27 cellular contexts compared by ENCODE assay signal in genomic region chr2:197096649-197097048, GRCh38.
A peak's percentile ranks its signal among the peaks of the same experiment; 100 is the strongest.
DNase-seq lines count a peak whose midpoint lies in the region; ATAC-seq and TF ChIP-seq lines count a peak whose summit lies in the region.
"Had no signal": no experiment of that assay in that cellular context is flagged by ENCODE, and none has a peak within 500 bp of the region (broad histone marks: within the 10 kb centered on the region; RNA-seq: fewer than 3 reads in every experiment).

No MANE protein-coding gene starts in this region.

- H3K27ac Mint-ChIP-seq in immature natural killer cell = peak overlapping the region in 4 of 6 donors; percentile 11 to 50 (median 20)
- H3K27ac Mint-ChIP-seq: stimulated activated effector memory CD8-positive, alpha-beta T cell treated with anti-CD3 and anti-CD28 coated beads, Interleukin-12 subunit alpha, Interleukin-12 subunit beta, amount 100 ng/mL, for 72 hours had no signal

- peaks cover 14 to 43% (median 39%) of the 10 kb centered on the region in 3 donors for H3K36me3 Mint-ChIP-seq in immature natural killer cell

- peaks cover 0 to 5% (median 4%) of the 10 kb centered on the region in 3 donors for H3K27me3 Mint-ChIP-seq in immature natural killer cell (ENCODE audit: low read depth in 3 of 3)
- H3K27me3 Mint-ChIP-seq: activated CD4-positive, alpha-beta memory T cell treated with anti-CD3 and anti-CD28 coated beads for 36 hours had no signal

- intact Hi-C loops in heart left ventricle (cut with DNase I) (no loop called here), left cardiac atrium (cut with DNase I) (no loop called here), stomach (cut with DNase I; ENCODE audit: low total_unique reads) (no loop called here)

- H3K4me2 ChIP-seq in smooth muscle cell = no peak overlapping the region

- no peak for ATAC-seq in heart left ventricle
- ATAC-seq in left cardiac atrium = no peak
- no peak for ATAC-seq in GM21576 (IDR thresholded peaks at IDR 0.05; ENCODE audit: unreplicated experiment)
- ATAC-seq: Panc1; stimulated activated effector memory CD8-positive, alpha-beta T cell treated with anti-CD3 and anti-CD28 coated beads, Interleukin-12 subunit alpha, Interleukin-12 subunit beta, amount 100 ng/mL, for 72 hours had no signal

- no peak overlapping the region for H3K4me3 Mint-ChIP-seq in immature natural killer cell
- H3K4me3 Mint-ChIP-seq: activated CD4-positive, alpha-beta memory T cell treated with anti-CD3 and anti-CD28 coated beads for 36 hours; stimulated activated effector memory CD8-positive, alpha-beta T cell treated with anti-CD3 and anti-CD28 coated beads, Interleukin-12 subunit alpha, Interleukin-12 subunit beta, amount 100 ng/mL, for 72 hours had no signal

- peak overlapping the region in 8 of 12 donors; percentile 1 to 71 (median 56) for H3K27ac ChIP-seq in heart left ventricle
- peak overlapping the region; percentile 54 for H3K27ac ChIP-seq in SK-N-MC
- H3K27ac ChIP-seq in smooth muscle cell (ENCODE audit: low read depth) = peak overlapping the region; percentile 42
- H3K27ac ChIP-seq in stomach = no peak overlapping the region
- H3K27ac ChIP-seq: body of pancreas, gastrocnemius medialis, right lobe of liver had no signal

- H3K27me3 ChIP-seq in heart left ventricle = no peaks in the 10 kb centered on the region
- no peaks in the 10 kb centered on the region for H3K27me3 ChIP-seq in smooth muscle cell (ENCODE audit: low read depth)
- H3K27me3 ChIP-seq in stomach = no peaks in the 10 kb centered on the region
- H3K27me3 ChIP-seq: body of pancreas, dorsolateral prefrontal cortex, gastrocnemius medialis, right lobe of liver had no signal

- H3K4me3 ChIP-seq in heart left ventricle (no peak overlapping the region), SK-N-MC (no peak overlapping the region), smooth muscle cell (no peak overlapping the region), stomach (no peak overlapping the region)
- H3K4me3 ChIP-seq: body of pancreas, dorsolateral prefrontal cortex, gastrocnemius medialis, right lobe of liver had no signal

- no peak for TF ChIP-seq CTCF in heart left ventricle (IDR thresholded peaks at IDR 0.05)
- TF ChIP-seq CTCF in smooth muscle cell (IDR thresholded peaks at IDR 0.05; ENCODE audit: borderline replicate concordance, insufficient read depth, poor library complexity, severe bottlenecking) = no peak
- no peak for TF ChIP-seq CTCF in stomach (IDR thresholded peaks at IDR 0.05)

- no peaks in the 10 kb centered on the region for H3K9me3 ChIP-seq in heart left ventricle
- no peaks in the 10 kb centered on the region for H3K9me3 ChIP-seq in SK-N-MC (ENCODE audit: low read depth, low read length)
- no peaks in the 10 kb centered on the region for H3K9me3 ChIP-seq in smooth muscle cell (replicated peaks; ENCODE audit: low read depth)
- no peaks in the 10 kb centered on the region for H3K9me3 ChIP-seq in stomach
- H3K9me3 ChIP-seq: body of pancreas, gastrocnemius medialis, right lobe of liver had no signal

- H2AFZ ChIP-seq in smooth muscle cell (ENCODE audit: low read depth) = no peak overlapping the region

- no peaks in the 10 kb centered on the region for H3K9me3 Mint-ChIP-seq in immature natural killer cell
- H3K9me3 Mint-ChIP-seq: activated CD4-positive, alpha-beta memory T cell treated with anti-CD3 and anti-CD28 coated beads for 36 hours; stimulated activated effector memory CD8-positive, alpha-beta T cell treated with anti-CD3 and anti-CD28 coated beads, Interleukin-12 subunit alpha, Interleukin-12 subunit beta, amount 100 ng/mL, for 72 hours had no signal

- peaks cover 10 to 39% of the 10 kb centered on the region in 2 donors for H3K4me1 Mint-ChIP-seq in immature natural killer cell

- H3K79me2 ChIP-seq in smooth muscle cell (ENCODE audit: low read depth) = no peaks in the 10 kb centered on the region

- peaks cover 0 to 20% (median 0%) of the 10 kb centered on the region in 12 donors for H3K4me1 ChIP-seq in heart left ventricle
- peaks cover 15% of the 10 kb centered on the region for H3K4me1 ChIP-seq in smooth muscle cell (ENCODE audit: low read depth)
- H3K4me1 ChIP-seq in stomach = peaks cover 0 to 10% (median 5%) of the 10 kb centered on the region in 4 donors
- H3K4me1 ChIP-seq: body of pancreas, gastrocnemius medialis, right lobe of liver had no signal

- H3K36me3 ChIP-seq in heart left ventricle (peaks cover 0 to 46% (median 0%) of the 10 kb centered on the region in 9 donors), SK-N-MC (ENCODE audit: insufficient read depth, low read length) (no peaks in the 10 kb centered on the region), smooth muscle cell (ENCODE audit: low read depth) (no peaks in the 10 kb centered on the region), stomach (peaks cover 0 to 28% (median 23%) of the 10 kb centered on the region in 4 donors)
- H3K36me3 ChIP-seq: gastrocnemius medialis, right lobe of liver had no signal

- no peak for TF ChIP-seq EP300 in stomach (IDR thresholded peaks at IDR 0.05)

- H4K20me1 ChIP-seq in smooth muscle cell (ENCODE audit: low read depth) = no peaks in the 10 kb centered on the region

- TF ChIP-seq POLR2A in heart left ventricle (IDR thresholded peaks at IDR 0.05) (no peak), stomach (IDR thresholded peaks at IDR 0.05) (no peak)

- H3K9ac ChIP-seq in SK-N-MC (ENCODE audit: insufficient read length) (no peak overlapping the region), smooth muscle cell (ENCODE audit: low read depth) (no peak overlapping the region)

- DNase-seq in heart left ventricle (no peak), left cardiac atrium (no peak), SK-N-MC (ENCODE audit: low read depth, low spot score) (no peak), immature natural killer cell (no peak), smooth muscle cell (lab: John Stamatoyannopoulos, UW; ENCODE audit: unreplicated experiment) (no peak), stomach (no peak), NCI-H524 (lab: John Stamatoyannopoulos, UW) (no peak)
- DNase-seq: ACHN; activated CD4-positive, alpha-beta memory T cell treated with anti-CD3 and anti-CD28 coated beads for 36 hours; activated effector memory CD4-positive, alpha-beta T cell treated with anti-CD3 and anti-CD28 coated beads, Interleukin-2, amount 50 U/mL, for 16 hours; body of pancreas; COR-L47; dorsolateral prefrontal cortex; gastrocnemius medialis; hypothalamus; NCI-H1048; NCI-H1694; NCI-H69; posterior cingulate gyrus; right lobe of liver; SIG-M5; stimulated activated CD4-positive, alpha-beta T cell treated with anti-CD3 and anti-CD28 coated beads, Interleukin-12 subunit alpha, Interleukin-12 subunit beta, amount 100 ng/mL, for 4 hours; stimulated activated CD4-positive, alpha-beta T cell treated with anti-CD3 and anti-CD28 coated beads, Interleukin-4, amount 100 ng/mL, for 1 hour; T-helper 1 cell had no signal

- WGBS in heart left ventricle, 4 donors = 64 to 86% (median 82%) methylated on average over 2 of the region's 2 CpGs
- 85% methylated on average over 2 of the region's 2 CpGs for WGBS in smooth muscle cell (ENCODE audit: low lambda C conversion rate)
- 73 to 82% (median 76%) methylated on average over 2 of the region's 2 CpGs for WGBS in stomach, 5 donors

- peaks cover 5% of the 10 kb centered on the region for H3F3A ChIP-seq in smooth muscle cell (ENCODE audit: low read depth)

Comparison
In these comparisons a context has a peak if more than half of its experiments do, and no peak if none do; other contexts are left out.
1. H3K27ac ChIP-seq: peak in heart left ventricle (8 of 12), SK-N-MC (single experiment) and smooth muscle cell (single experiment); none in stomach (0 of 5).